21 cellular contexts compared by ENCODE assay signal in genomic region chrX:121642415-121642814, GRCh38.
DNase-seq lines count a peak whose midpoint lies in the region; ATAC-seq and TF ChIP-seq lines count a peak whose summit lies in the region.
"Had no signal": no experiment of that assay in that cellular context is flagged by ENCODE, and none has a peak within 500 bp of the region (broad histone marks: within the 10 kb centered on the region; RNA-seq: fewer than 3 reads in every experiment).

No MANE protein-coding gene starts in this region.

- in situ Hi-C loops in astrocyte of the cerebellum (cut with HindIII; ENCODE audit: low sequenced_read_pairs): no loop called here

- no peak for TF ChIP-seq CTCF in astrocyte of the cerebellum (IDR thresholded peaks at IDR 0.05; ENCODE audit: low read depth, low read length, missing control alignments)
- no peak for TF ChIP-seq CTCF in fibroblast of villous mesenchyme (IDR thresholded peaks at IDR 0.05; ENCODE audit: insufficient read depth, low read depth, low read length)

- DNase-seq in NOMO-1 treated with DMSO at 0.1 percent for 48 hours (lab: John Stamatoyannopoulos, UW; ENCODE audit: unreplicated experiment) (peak; percentile 23), NOMO-1 treated with dmso at 0.1 percent for 144 hours (lab: John Stamatoyannopoulos, UW; ENCODE audit: unreplicated experiment) (no peak), astrocyte of the cerebellum (ENCODE audit: low read depth) (peak; percentile 32), fibroblast of villous mesenchyme (ENCODE audit: low read depth) (peak; percentile 49), NCI-H2196 treated with DMSO at 0.1 percent for 48 hours (lab: John Stamatoyannopoulos, UW; ENCODE audit: unreplicated experiment) (no peak)
- DNase-seq in stimulated activated naive CD8-positive, alpha-beta T cell treated with anti-CD3 and anti-CD28 coated beads, Interleukin-15, amount 100 ng/mL, for 72 hours: no peak
- DNase-seq: activated CD4-positive, alpha-beta T cell treated with anti-CD3 and anti-CD28 coated beads for 36 hours; activated CD8-positive, alpha-beta memory T cell treated with anti-CD3 and anti-CD28 coated beads, Interleukin-2, amount 50 U/mL, for 48 hours; activated naive CD4-positive, alpha-beta T cell treated with Interleukin-2 at 50 U/mL for 16 hours; CD8-positive, alpha-beta T cell; H9; NCI-H1417 treated with DMSO at 0.1 percent for 48 hours; NCI-H226; psoas muscle; stimulated activated naive CD4-positive, alpha-beta T cell treated with Interleukin-2 at 50 U/mL for 16 hours; T-helper 9 cell had no signal

- peak overlapping the region; percentile 31 for H3K27ac ChIP-seq in subcutaneous abdominal adipose tissue (ENCODE audit: low read depth, low read length)
- H3K27ac ChIP-seq: gastroesophageal sphincter, psoas muscle, SJCRH30 had no signal

- no peaks in the 10 kb centered on the region for H3K36me3 ChIP-seq in subcutaneous abdominal adipose tissue (ENCODE audit: control insufficient read depth in 5 of 5, insufficient read depth in 5 of 5, low read length in 5 of 5)
- H3K36me3 ChIP-seq: gastroesophageal sphincter, SJCRH30 had no signal

- H3K9me3 ChIP-seq in subcutaneous abdominal adipose tissue (ENCODE audit: control insufficient read depth in 5 of 5, low read length in 5 of 5): no peaks in the 10 kb centered on the region
- H3K9me3 ChIP-seq: gastroesophageal sphincter, psoas muscle, SJCRH30 had no signal

- peaks cover 0 to 1% of the 10 kb centered on the region in 2 donors for H3K9me3 Mint-ChIP-seq in stimulated activated naive CD8-positive, alpha-beta T cell treated with anti-CD3 and anti-CD28 coated beads, Interleukin-15, amount 100 ng/mL, for 72 hours
- H3K9me3 Mint-ChIP-seq: CD8-positive, alpha-beta T cell had no signal

- H3K4me3 ChIP-seq in astrocyte of the cerebellum (ENCODE audit: low read depth, low read length) (no peak overlapping the region), fibroblast of villous mesenchyme (ENCODE audit: low read depth, low read length) (no peak overlapping the region), subcutaneous abdominal adipose tissue (ENCODE audit: low read depth in 1 of 5, low read length in 5 of 5) (no peak overlapping the region)
- H3K4me3 ChIP-seq: gastroesophageal sphincter, psoas muscle, SJCRH30 had no signal

- no peaks in the 10 kb centered on the region for H3K27me3 Mint-ChIP-seq in stimulated activated naive CD8-positive, alpha-beta T cell treated with anti-CD3 and anti-CD28 coated beads, Interleukin-15, amount 100 ng/mL, for 72 hours
- H3K27me3 Mint-ChIP-seq: activated CD4-positive, alpha-beta T cell treated with anti-CD3 and anti-CD28 coated beads for 36 hours had no signal

- peaks cover 0 to 11% (median 0%) of the 10 kb centered on the region in 5 donors for H3K4me1 ChIP-seq in subcutaneous abdominal adipose tissue (ENCODE audit: control insufficient read depth in 5 of 5, insufficient read depth in 5 of 5, low read length in 5 of 5)
- H3K4me1 ChIP-seq: gastroesophageal sphincter, psoas muscle, SJCRH30 had no signal

- H3K27me3 ChIP-seq in subcutaneous abdominal adipose tissue (ENCODE audit: control insufficient read depth in 5 of 5, insufficient read depth in 4 of 5, low read length in 5 of 5): no peaks in the 10 kb centered on the region
- H3K27me3 ChIP-seq: gastroesophageal sphincter, SJCRH30 had no signal

- ATAC-seq in esophagus mucosa: no peak
- no peak for ATAC-seq in stimulated activated naive CD8-positive, alpha-beta T cell treated with anti-CD3 and anti-CD28 coated beads, Interleukin-15, amount 100 ng/mL, for 72 hours
- ATAC-seq: activated CD4-positive, alpha-beta T cell treated with anti-CD3 and anti-CD28 coated beads for 36 hours; CD8-positive, alpha-beta T cell; gastroesophageal sphincter; psoas muscle had no signal

- no peak overlapping the region for H3K27ac Mint-ChIP-seq in stimulated activated naive CD8-positive, alpha-beta T cell treated with anti-CD3 and anti-CD28 coated beads, Interleukin-15, amount 100 ng/mL, for 72 hours
- H3K27ac Mint-ChIP-seq: activated CD4-positive, alpha-beta T cell treated with anti-CD3 and anti-CD28 coated beads for 36 hours; CD8-positive, alpha-beta T cell; H9 had no signal

- H3K9ac ChIP-seq in subcutaneous abdominal adipose tissue (ENCODE audit: low read length in 5 of 5): no peak overlapping the region

- H3K4me3 Mint-ChIP-seq in stimulated activated naive CD8-positive, alpha-beta T cell treated with anti-CD3 and anti-CD28 coated beads, Interleukin-15, amount 100 ng/mL, for 72 hours: no peak overlapping the region
- H3K4me3 Mint-ChIP-seq: activated CD4-positive, alpha-beta T cell treated with anti-CD3 and anti-CD28 coated beads for 36 hours; CD8-positive, alpha-beta T cell; H9; nephron had no signal

- H3K4me1 Mint-ChIP-seq in stimulated activated naive CD8-positive, alpha-beta T cell treated with anti-CD3 and anti-CD28 coated beads, Interleukin-15, amount 100 ng/mL, for 72 hours: no peaks in the 10 kb centered on the region
- H3K4me1 Mint-ChIP-seq: activated CD4-positive, alpha-beta T cell treated with anti-CD3 and anti-CD28 coated beads for 36 hours had no signal

Comparison
In these comparisons a context has a peak if more than half of its experiments do, and no peak if none do; other contexts are left out.
1. DNase-seq: peak in NOMO-1 treated with DMSO at 0.1 percent for 48 hours (single experiment), astrocyte of the cerebellum (single experiment) and fibroblast of villous mesenchyme (single experiment); none in NOMO-1 treated with dmso at 0.1 percent for 144 hours (single experiment), stimulated activated naive CD8-positive, alpha-beta T cell treated with anti-CD3 and anti-CD28 coated beads, Interleukin-15, amount 100 ng/mL, for 72 hours (0 of 2) and NCI-H2196 treated with DMSO at 0.1 percent for 48 hours (single experiment).